10 cellular contexts compared by ENCODE assay signal in genomic region chr10:91887900-91888225, GRCh38. TPM values are rescaled to one million over a fixed set of nuclear protein-coding genes. Genes with fewer than 3 reads are reported as not detected.
A peak's percentile ranks its signal among the peaks of the same experiment; 100 is the strongest.
DNase-seq lines count a peak whose midpoint lies in the region; ATAC-seq, FAIRE-seq and TF ChIP-seq lines count a peak whose summit lies in the region.
"Had no signal": no experiment of that assay in that cellular context is flagged by ENCODE, and none has a peak within 500 bp of the region (broad histone marks: within the 10 kb centered on the region; RNA-seq: fewer than 3 reads in every experiment).

No MANE protein-coding gene starts in this region.

- no peak for DNase-seq in A549 (ENCODE audit: low read depth in 1 of 2, low spot score in 1 of 2)
- DNase-seq in naive thymus-derived CD4-positive, alpha-beta T cell = no peak
- DNase-seq in HuH-7 (ENCODE audit: low spot score) = no peak
- DNase-seq in NOMO-1 treated with DMSO at 0.1 percent for 48 hours (lab: John Stamatoyannopoulos, UW; ENCODE audit: unreplicated experiment) = no peak
- DNase-seq: SHP77 treated with DMSO at 0.1 percent for 48 hours had no signal

- peak overlapping the region; percentile 79 to 96 (median 91) for H3K4me3 Mint-ChIP-seq in naive thymus-derived CD4-positive, alpha-beta T cell

- H3K9ac ChIP-seq in HUES6 (ENCODE audit: low read length) (peak overlapping the region; percentile 73), duodenal mucosa (ENCODE audit: low read depth in 1 of 2, low read length in 2 of 2) (peak overlapping the region; percentile 35 to 38)

- H3K36me3 Mint-ChIP-seq in naive thymus-derived CD4-positive, alpha-beta T cell = no peaks in the 10 kb centered on the region

- TF ChIP-seq CTCF in A549 (IDR thresholded peaks at IDR 0.05) = no peak

- peak overlapping the region; percentile 94 for H3K4me2 ChIP-seq in A549

- no peak for ATAC-seq in A549
- ATAC-seq in naive thymus-derived CD4-positive, alpha-beta T cell = no peak
- ATAC-seq in GM21528 (IDR thresholded peaks at IDR 0.05; ENCODE audit: low FRiP score, unreplicated experiment) = no peak
- no peak for ATAC-seq in HG03025 (IDR thresholded peaks at IDR 0.05; ENCODE audit: low FRiP score, unreplicated experiment)

- H3K4me1 ChIP-seq in A549 (peaks cover 17% of the 10 kb centered on the region), HUES6 (ENCODE audit: control insufficient read depth, insufficient read depth, low read length) (peaks cover 48% of the 10 kb centered on the region), duodenal mucosa (ENCODE audit: control insufficient read depth in 1 of 2, insufficient read depth in 2 of 2, low read length in 2 of 2) (peaks cover 18 to 19% of the 10 kb centered on the region in 2 donors)
- peaks cover 0 to 5% of the 10 kb centered on the region in 2 donors for H3K4me1 ChIP-seq in naive thymus-derived CD4-positive, alpha-beta T cell (ENCODE audit: control insufficient read depth in 2 of 2, insufficient read depth in 2 of 2, low read length in 2 of 2)

- H3K27ac Mint-ChIP-seq in naive thymus-derived CD4-positive, alpha-beta T cell = peak overlapping the region in 6 of 9 donors; percentile 22 to 81 (median 64)

- H3K27me3 Mint-ChIP-seq in naive thymus-derived CD4-positive, alpha-beta T cell = peaks cover 6 to 57% (median 19%) of the 10 kb centered on the region in 5 donors

- CTCF ChIA-PET in A549 (lab: Yijun Ruan, JAX) = interaction anchor here (1.1 kb wide), 1 partner anchor 19 kb away, joined by 3 read pairs; no protein-coding TSS in a partner anchor
- CTCF ChIA-PET in naive thymus-derived CD4-positive, alpha-beta T cell (lab: Charles Lee) = no interaction called here

- peak overlapping the region; percentile 55 to 78; a peak in 5 of 6 replicates for H3K27ac ChIP-seq in A549
- peak overlapping the region; percentile 84 for H3K27ac ChIP-seq in HUES6 (ENCODE audit: low read depth, low read length)
- no peak overlapping the region for H3K27ac ChIP-seq in duodenal mucosa (ENCODE audit: low read depth, low read length)
- H3K27ac ChIP-seq in naive thymus-derived CD4-positive, alpha-beta T cell (ENCODE audit: low read depth, low read length) = peak overlapping the region; percentile 22

- H3K4me3 ChIP-seq in A549 = peak overlapping the region; percentile 50
- peak overlapping the region; percentile 58 for H3K4me3 ChIP-seq in HUES6 (ENCODE audit: low read depth, low read length)
- peak overlapping the region; percentile 76 for H3K4me3 ChIP-seq in duodenal mucosa (ENCODE audit: low read depth in 1 of 2, low read length in 2 of 2)
- peak overlapping the region; percentile 45 for H3K4me3 ChIP-seq in naive thymus-derived CD4-positive, alpha-beta T cell (ENCODE audit: low read length)

- H3K27me3 ChIP-seq in HUES6 (ENCODE audit: control insufficient read depth, insufficient read depth, low read length) = no peaks in the 10 kb centered on the region
- H3K27me3 ChIP-seq in duodenal mucosa (ENCODE audit: control insufficient read depth in 1 of 2, insufficient read depth in 2 of 2, low read length in 2 of 2) = peaks cover 14 to 15% of the 10 kb centered on the region in 2 donors
- peaks cover 0 to 3% of the 10 kb centered on the region in 2 donors for H3K27me3 ChIP-seq in naive thymus-derived CD4-positive, alpha-beta T cell (ENCODE audit: control insufficient read depth in 2 of 2, insufficient read depth in 2 of 2, low read length in 2 of 2)

- H3K9me3 ChIP-seq in A549 (no peaks in the 10 kb centered on the region), HUES6 (ENCODE audit: control insufficient read depth, insufficient read depth, low read depth, low read length) (no peaks in the 10 kb centered on the region), duodenal mucosa (ENCODE audit: control insufficient read depth in 1 of 2, low read length in 2 of 2) (no peaks in the 10 kb centered on the region)
- no peaks in the 10 kb centered on the region for H3K9me3 ChIP-seq in naive thymus-derived CD4-positive, alpha-beta T cell (ENCODE audit: control insufficient read depth in 2 of 3, low read length in 3 of 3)

- H3K9me3 Mint-ChIP-seq in naive thymus-derived CD4-positive, alpha-beta T cell = no peaks in the 10 kb centered on the region

- TF ChIP-seq EP300 in A549 (IDR thresholded peaks at IDR 0.05) = no peak

- TF ChIP-seq POLR2A in A549 (IDR thresholded peaks at IDR 0.05; ENCODE audit: low read length) = no peak

- peaks cover 0 to 16% (median 7%) of the 10 kb centered on the region in 7 donors for H3K4me1 Mint-ChIP-seq in naive thymus-derived CD4-positive, alpha-beta T cell

- 42% methylated on average over 5 of the region's 5 CpGs for WGBS in A549 (ENCODE audit: missing lambda C conversion rate)

- no peak for TF ChIP-seq RAD21 in A549 (conservative IDR thresholded peaks at IDR 0.05 in 1 of 2, IDR thresholded peaks at IDR 0.05 in 1 of 2)

- POLR2A ChIA-PET in A549 (lab: Yijun Ruan, JAX) = interaction anchor here (0.8 kb wide), 1 partner anchor 20 kb away, joined by 3 read pairs; no protein-coding TSS in a partner anchor
- POLR2A ChIA-PET in naive thymus-derived CD4-positive, alpha-beta T cell (lab: Charles Lee) = interaction anchor here (1.1 to 1.2 kb wide), 3 partner anchors 20 to 89 kb away, joined by 3 to 9 read pairs (median 5); partner anchors contain the start of gene BTAF1

- H3K36me3 ChIP-seq in HUES6 (ENCODE audit: control insufficient read depth, insufficient read depth, low read length) = no peaks in the 10 kb centered on the region
- H3K36me3 ChIP-seq in duodenal mucosa (ENCODE audit: control insufficient read depth in 1 of 2, insufficient read depth in 2 of 2, low read length in 2 of 2) = no peaks in the 10 kb centered on the region
- H3K36me3 ChIP-seq in naive thymus-derived CD4-positive, alpha-beta T cell (ENCODE audit: control insufficient read depth in 2 of 3, insufficient read depth in 3 of 3, low read length in 3 of 3) = no peaks in the 10 kb centered on the region

- intact Hi-C loops in naive thymus-derived CD4-positive, alpha-beta T cell (cut with micrococcal nuclease) = loop anchor here in 1 of 2 donors (1.0 kb wide), 3 partner anchors 13 to 90 kb away; partner anchors contain the start of gene TNKS2

- FAIRE-seq in A549 (lab: Jason Lieb, UNC) = no peak
- FAIRE-seq: frontal cortex had no signal

TF ChIP-seq in A549, 52 proteins besides CTCF, POLR2A, EP300 and RAD21:
- TF ChIP-seq EHF (CRISPR knock-in tag; IDR thresholded peaks at IDR 0.05) = no peak
- TF ChIP-seq MAFK (IDR thresholded peaks at IDR 0.05; ENCODE audit: partially characterized antibody) = no peak
- TF ChIP-seq EHMT2 (IDR thresholded peaks at IDR 0.05; ENCODE audit: low read depth) = no peak
- no peak for TF ChIP-seq MYC (IDR thresholded peaks at IDR 0.05; ENCODE audit: borderline replicate concordance, low read length)
- no peak for TF ChIP-seq POLR2AphosphoS2 (conservative IDR thresholded peaks at IDR 0.05; ENCODE audit: low read length)
- no peak for TF ChIP-seq FOSL2 (IDR thresholded peaks at IDR 0.05)
- TF ChIP-seq FOSL2 (CRISPR knock-in tag; IDR thresholded peaks at IDR 0.05) = no peak
- TF ChIP-seq CHD2 (IDR thresholded peaks at IDR 0.05; ENCODE audit: low read length, partially characterized antibody) = no peak
- no peak for TF ChIP-seq USF2 (IDR thresholded peaks at IDR 0.05)
- no peak for TF ChIP-seq HOXB5 (CRISPR knock-in tag; IDR thresholded peaks at IDR 0.05)
- TF ChIP-seq KDM5A (IDR thresholded peaks at IDR 0.05) = no peak
- TF ChIP-seq RFX5 (IDR thresholded peaks at IDR 0.05) = no peak
- no peak for TF ChIP-seq ZC3H11A (IDR thresholded peaks at IDR 0.05)
- TF ChIP-seq KDM1A (IDR thresholded peaks at IDR 0.05; ENCODE audit: low read depth) = no peak
- TF ChIP-seq HOXB13 (CRISPR knock-in tag; IDR thresholded peaks at IDR 0.05; ENCODE audit: low read depth) = no peak
- no peak for TF ChIP-seq TP53 (CRISPR knock-in tag; IDR thresholded peaks at IDR 0.05)
- TF ChIP-seq SMC3 (IDR thresholded peaks at IDR 0.05) = no peak
- TF ChIP-seq GATA3 (IDR thresholded peaks at IDR 0.05; ENCODE audit: borderline replicate concordance) = no peak
- TF ChIP-seq HOXA7 (CRISPR knock-in tag; IDR thresholded peaks at IDR 0.05) = no peak
- TF ChIP-seq CHD4 (IDR thresholded peaks at IDR 0.05; ENCODE audit: borderline replicate concordance) = no peak
- no peak for TF ChIP-seq JUN (IDR thresholded peaks at IDR 0.05)

RNA-seq across cellular contexts. Expression of gene FGFBP3, which starts 21.4 kb away (rescaled TPM):
- polyA plus RNA-seq in A549 (2011; rRNA removed) = 0.70 and 0.71 TPM in 2 replicates
- 1.4 and 1.7 TPM in 2 replicates for polyA plus RNA-seq in A549 (2012; cell fraction: cytosol; rRNA removed)
- 1.4 and 2.1 TPM in 2 replicates for polyA plus RNA-seq in A549 (2012; cell fraction: nucleus; rRNA removed)
- polyA plus RNA-seq in A549 (2017; fragmentation: RNase III; extraction: RNeasy Plus Mini Kit Qiagen cat#74134 plus additional on column Dnase treatment) = 2.6 to 3.2 TPM (median 2.7 TPM) in 3 replicates
- polyA minus RNA-seq in A549 (2011; rRNA and poly(A)+ RNA removed) = 0.39 and 0.58 TPM in 2 replicates
- 1 to 10 TPM; 1.1 to 7.7 (median 2.1) TPM for total RNA-seq in naive thymus-derived CD4-positive, alpha-beta T cell
- 1 to 10 TPM; 1.8 to 2.5 TPM for polyA plus RNA-seq in naive thymus-derived CD4-positive, alpha-beta T cell

RNA-seq across cellular contexts. Expression of gene BTAF1, which starts 35.7 kb away (rescaled TPM):
- 43.6 and 54.7 TPM in 2 replicates for polyA plus RNA-seq in A549 (2011; rRNA removed)
- polyA plus RNA-seq in A549 (2012; cell fraction: cytosol; rRNA removed) = 5.0 and 5.5 TPM in 2 replicates
- polyA plus RNA-seq in A549 (2012; cell fraction: nucleus; rRNA removed) = 18.0 and 23.6 TPM in 2 replicates
- polyA plus RNA-seq in A549 (2017; fragmentation: RNase III; extraction: RNeasy Plus Mini Kit Qiagen cat#74134 plus additional on column Dnase treatment) = 16.7 to 17.1 TPM (median 17.1 TPM) in 3 replicates
- 28.8 and 31.5 TPM in 2 replicates for polyA minus RNA-seq in A549 (2011; rRNA and poly(A)+ RNA removed)
- total RNA-seq in naive thymus-derived CD4-positive, alpha-beta T cell = 10 to 100 TPM; 55.7 to 84.8 (median 78.5) TPM
- polyA plus RNA-seq in naive thymus-derived CD4-positive, alpha-beta T cell = 10 to 100 TPM in 1 of 2 donors, 1 to 10 TPM in 1; 6.9 to 11.9 TPM
